20 cellular contexts compared by ENCODE assay signal in the genomic region with DNA sequence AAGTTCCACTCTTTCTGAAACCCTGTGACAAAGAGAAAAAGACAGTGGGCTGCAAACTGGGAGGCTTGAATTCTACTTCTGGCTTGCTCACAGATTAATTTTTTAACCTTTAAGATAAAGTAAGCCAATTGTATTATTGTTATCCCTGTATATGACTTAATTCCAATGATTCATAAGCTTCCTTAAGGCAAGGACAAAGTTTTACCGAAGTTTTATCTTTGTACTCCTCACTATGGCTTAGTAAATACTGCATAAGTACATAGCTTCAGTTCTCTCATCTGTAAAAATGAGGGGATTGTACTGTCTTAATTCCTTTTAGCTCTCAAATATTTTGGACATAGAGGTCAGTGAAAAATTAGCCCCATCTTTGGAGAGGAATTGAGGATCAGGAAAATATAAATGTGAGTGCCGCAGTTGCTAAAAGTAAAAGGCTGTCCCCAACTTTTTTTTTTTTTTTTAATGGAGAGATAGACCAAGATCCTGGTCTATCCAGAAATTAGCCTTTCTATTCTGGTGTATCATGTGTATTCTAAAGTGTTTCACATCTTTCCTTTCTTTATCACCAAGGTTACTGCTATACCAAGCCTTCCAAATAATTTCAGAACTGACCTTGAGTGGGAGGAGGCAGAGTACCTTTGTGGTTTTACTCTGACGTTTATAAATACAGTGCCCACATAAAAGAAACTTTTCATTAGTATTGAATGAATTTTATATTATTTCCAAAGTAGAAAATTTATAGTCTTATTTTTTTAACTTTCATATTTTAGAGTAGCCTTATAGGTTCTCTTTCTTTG. TPM values are rescaled to one million over a fixed set of nuclear protein-coding genes. Genes with fewer than 3 reads are reported as not detected.
A peak's percentile ranks its signal among the peaks of the same experiment; 100 is the strongest.
DNase-seq lines count a peak whose midpoint lies in the region; ATAC-seq, FAIRE-seq and TF ChIP-seq lines count a peak whose summit lies in the region.
"Had no signal": no experiment of that assay in that cellular context is flagged by ENCODE, and none has a peak within 500 bp of the region (broad histone marks: within the 10 kb centered on the region; RNA-seq: fewer than 3 reads in every experiment).

No MANE protein-coding gene starts in this region.

- H3K27ac Mint-ChIP-seq in T-helper 17 cell, result no peak overlapping the region
- H3K27ac Mint-ChIP-seq: activated naive CD4-positive, alpha-beta T cell treated with anti-CD3 and anti-CD28 coated beads, Interleukin-2, amount 50 U/mL, for 24 hours; CD8-positive, alpha-beta T cell had no signal

- H3K36me3 ChIP-seq in small intestine (ENCODE audit: control insufficient read depth in 2 of 2, insufficient read depth in 2 of 2, low read length in 2 of 2), result no peaks in the 10 kb centered on the region
- H3K36me3 ChIP-seq: brain microvascular endothelial cell, esophagus muscularis mucosa, tibial artery had no signal

- FAIRE-seq in small intestine (lab: Jason Lieb, UNC), result no peak

- no peaks in the 10 kb centered on the region for H3K27me3 ChIP-seq in small intestine (ENCODE audit: control insufficient read depth in 2 of 2, insufficient read depth in 2 of 2, low read length in 2 of 2)
- H3K27me3 ChIP-seq: brain microvascular endothelial cell, esophagus muscularis mucosa, tibial artery had no signal

- peaks cover 0 to 6% of the 10 kb centered on the region in 2 donors for H3K4me1 ChIP-seq in small intestine (ENCODE audit: control insufficient read depth in 2 of 2, insufficient read depth in 1 of 2, low read depth in 1 of 2, low read length in 1 of 2)

- TF ChIP-seq CTCF in epithelial cell of esophagus (IDR thresholded peaks at IDR 0.05; ENCODE audit: insufficient read depth, low read depth, low read length, missing control alignments), result no peak

- H3K9me3 ChIP-seq in T-helper 17 cell (ENCODE audit: control insufficient read depth, low read length, poor library complexity, severe bottlenecking) (no peaks in the 10 kb centered on the region), small intestine (ENCODE audit: control insufficient read depth, low read depth) (no peaks in the 10 kb centered on the region)
- H3K9me3 ChIP-seq: esophagus muscularis mucosa, tibial artery had no signal

- H3K4me3 ChIP-seq in epithelial cell of esophagus (ENCODE audit: low read length) (no peak overlapping the region), small intestine (ENCODE audit: low read depth in 1 of 2, low read length in 2 of 2) (no peak overlapping the region)
- H3K4me3 ChIP-seq: esophagus muscularis mucosa, tibial artery had no signal

- no peaks in the 10 kb centered on the region for H3K36me3 Mint-ChIP-seq in T-helper 17 cell (ENCODE audit: low read depth)
- H3K36me3 Mint-ChIP-seq: CD8-positive, alpha-beta T cell had no signal

- H3K4me1 Mint-ChIP-seq in T-helper 17 cell, result peaks cover 45% of the 10 kb centered on the region

- no peak overlapping the region for H3K27ac ChIP-seq in small intestine (ENCODE audit: low read depth in 1 of 2, low read length in 1 of 2)
- H3K27ac ChIP-seq: brain microvascular endothelial cell, esophagus muscularis mucosa, tibial artery had no signal

- 39 to 61% (median 42%) methylated on average over 3 of the region's 3 CpGs for WGBS in small intestine, 3 donors

- no peaks in the 10 kb centered on the region for H3K27me3 Mint-ChIP-seq in T-helper 17 cell
- H3K27me3 Mint-ChIP-seq: activated naive CD4-positive, alpha-beta T cell treated with anti-CD3 and anti-CD28 coated beads, Interleukin-2, amount 50 U/mL, for 24 hours had no signal

- H3K4me3 Mint-ChIP-seq in T-helper 17 cell, result no peak overlapping the region
- H3K4me3 Mint-ChIP-seq: activated naive CD4-positive, alpha-beta T cell treated with anti-CD3 and anti-CD28 coated beads, Interleukin-2, amount 50 U/mL, for 24 hours; CD8-positive, alpha-beta T cell had no signal

- DNase-seq in T-helper 17 cell, result no peak
- DNase-seq in epithelial cell of esophagus (ENCODE audit: low read depth), result peak; percentile 40
- DNase-seq in small intestine, result peak; percentile 54
- no peak for DNase-seq in RPMI8226
- no peak for DNase-seq in NCI-H510A (lab: John Stamatoyannopoulos, UW)
- no peak for DNase-seq in ecto neural progenitor cell (ENCODE audit: low spot score)
- no peak for DNase-seq in amygdala (lab: John Stamatoyannopoulos, UW)
- DNase-seq: brain microvascular endothelial cell; CD8-positive, alpha-beta T cell; KG1; left ventricle myocardium superior; NCI-H1105; NCI-H2081 treated with DMSO at 0.1 percent for 48 hours; NCI-H526; Right ventricle myocardium superior; T-helper 1 cell; tibial artery had no signal

- peak; percentile 47 for ATAC-seq in GM21723 (IDR thresholded peaks at IDR 0.05; ENCODE audit: unreplicated experiment)
- ATAC-seq in T-helper 17 cell, result peak; percentile 37
- ATAC-seq: CD8-positive, alpha-beta T cell; left ventricle myocardium superior had no signal

RNA-seq across cellular contexts. Expression of a gene that starts 13.3 kb away (rescaled TPM):
- total RNA-seq in T-helper 17 cell, result 10 to 100 TPM; 49.0 to 52.5 TPM
- 10 to 100 TPM in 2 of 3 donors, 1 to 10 TPM in 1; 8.6 to 11.3 (median 11.0) TPM for polyA plus RNA-seq in small intestine

RNA-seq across cellular contexts. Expression of a gene that starts 13.5 kb away (rescaled TPM):
- total RNA-seq in T-helper 17 cell, result 10 to 100 TPM; 17.9 to 18.1 TPM
- polyA plus RNA-seq in small intestine, result 1 to 10 TPM; 2.2 to 9.0 (median 2.5) TPM

Comparison
In these comparisons a context has a peak if more than half of its experiments do, and no peak if none do; other contexts are left out.
1. DNase-seq: peak in epithelial cell of esophagus (single experiment) and small intestine (single experiment); none in T-helper 17 cell (0 of 3), RPMI8226 (single experiment), NCI-H510A (single experiment), ecto neural progenitor cell (single experiment) and amygdala (0 of 56).